17 cellular contexts compared by ENCODE assay signal in the genomic region with DNA sequence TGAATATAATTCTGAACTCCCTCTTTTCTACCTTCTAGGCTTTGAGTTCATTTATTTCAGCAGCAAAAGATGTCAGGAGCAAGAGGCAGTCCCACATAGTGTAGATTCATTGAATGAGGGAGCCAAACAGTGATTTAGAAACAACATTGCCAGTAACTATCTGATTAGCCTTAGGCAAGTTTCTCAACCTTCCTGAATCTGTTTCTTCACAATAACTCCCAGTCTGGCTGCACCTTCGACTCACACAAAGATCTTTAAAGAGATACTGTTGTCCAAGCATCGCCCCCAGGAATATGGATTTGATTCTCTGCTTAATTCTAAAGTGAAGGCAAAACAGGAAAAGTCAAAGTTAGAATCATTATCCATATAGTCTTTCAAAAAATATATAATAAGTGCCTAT.
DNase-seq lines count a peak whose midpoint lies in the region; FAIRE-seq and TF ChIP-seq lines count a peak whose summit lies in the region.
"Had no signal": no experiment of that assay in that cellular context is flagged by ENCODE, and none has a peak within 500 bp of the region (broad histone marks: within the 10 kb centered on the region; RNA-seq: fewer than 3 reads in every experiment).

No MANE protein-coding gene starts in this region.

- H3K4me1 Mint-ChIP-seq in MCF 10A (ENCODE audit: insufficient read depth, unreplicated experiment) (no peaks in the 10 kb centered on the region), mesothelial cell of epicardium (peaks cover 9% of the 10 kb centered on the region)
- no peaks in the 10 kb centered on the region for H3K4me1 Mint-ChIP-seq in CD8-positive, alpha-beta memory T cell
- H3K4me1 Mint-ChIP-seq: CD4-positive, CD25-positive, alpha-beta regulatory T cell had no signal

- 94% methylated on average over 2 of the region's 2 CpGs; no CpG with 5 or more reads in 1 of the 2 experiments for WGBS in H1 (ENCODE audit: extremely low coverage in 1 of 2, insufficient coverage in 1 of 2, insufficient read length in 1 of 2, insufficient replicate concordance in 2 of 2, low coverage in 1 of 2, low lambda C conversion rate in 2 of 2, missing lambda C conversion rate in 1 of 2), 2 experiments
- WGBS in lower leg skin, 2 donors: 30 to 56% methylated on average over 2 of the region's 2 CpGs
- WGBS in smooth muscle cell (ENCODE audit: low lambda C conversion rate): 43% methylated on average over 2 of the region's 2 CpGs

- no peaks in the 10 kb centered on the region for H3K36me3 Mint-ChIP-seq in MCF 10A (ENCODE audit: insufficient read depth, unreplicated experiment)
- no peaks in the 10 kb centered on the region for H3K36me3 Mint-ChIP-seq in mesothelial cell of epicardium
- no peaks in the 10 kb centered on the region for H3K36me3 Mint-ChIP-seq in CD8-positive, alpha-beta memory T cell
- H3K36me3 Mint-ChIP-seq: CD4-positive, CD25-positive, alpha-beta regulatory T cell had no signal

- no peak overlapping the region for H3K56ac ChIP-seq in H1 (replicated peaks; ENCODE audit: insufficient read length, low read depth, low read length)

- no peak overlapping the region for H3K27ac Mint-ChIP-seq in MCF 10A (ENCODE audit: low read depth, unreplicated experiment)
- H3K27ac Mint-ChIP-seq in mesothelial cell of epicardium: peak overlapping the region; percentile 40
- H3K27ac Mint-ChIP-seq in CD8-positive, alpha-beta memory T cell: no peak overlapping the region
- H3K27ac Mint-ChIP-seq: CD4-positive, CD25-positive, alpha-beta regulatory T cell had no signal

- H3F3A ChIP-seq in smooth muscle cell (ENCODE audit: low read depth) (no peaks in the 10 kb centered on the region), PC-9 (ENCODE audit: insufficient read depth, low read depth) (no peaks in the 10 kb centered on the region)

- POLR2A ChIA-PET in MCF 10A (lab: Yijun Ruan, JAX) (no interaction called here), H1 (lab: Charles Lee; ENCODE audit: partially characterized antibody) (no interaction called here), PC-9 (lab: Charles Lee; ENCODE audit: unreplicated experiment) (no interaction called here)
- POLR2A ChIA-PET in CD8-positive, alpha-beta memory T cell (lab: Charles Lee): no interaction called here

- H3K36me3 ChIP-seq in breast epithelium (no peaks in the 10 kb centered on the region), H1 (ENCODE audit: control insufficient read depth in 2 of 4, insufficient read depth in 4 of 4, low read length in 3 of 4) (no peaks in the 10 kb centered on the region), smooth muscle cell (ENCODE audit: low read depth) (no peaks in the 10 kb centered on the region), PC-9 (ENCODE audit: low read depth) (no peaks in the 10 kb centered on the region)
- no peaks in the 10 kb centered on the region for H3K36me3 ChIP-seq in CD8-positive, alpha-beta memory T cell (ENCODE audit: insufficient read depth, low read length)
- H3K36me3 ChIP-seq: BLaER1 treated with 17β-estradiol and CSF1 and Interleukin-3, amounts not matched to agents 10 nM and 100 nM had no signal

- no peak overlapping the region for H3K4me3 Mint-ChIP-seq in MCF 10A (ENCODE audit: unreplicated experiment)
- H3K4me3 Mint-ChIP-seq in mesothelial cell of epicardium: no peak overlapping the region
- no peak overlapping the region for H3K4me3 Mint-ChIP-seq in CD8-positive, alpha-beta memory T cell
- H3K4me3 Mint-ChIP-seq: CD4-positive, CD25-positive, alpha-beta regulatory T cell had no signal

- no peaks in the 10 kb centered on the region for H3K79me2 ChIP-seq in H1 (ENCODE audit: control insufficient read depth in 1 of 2, insufficient read depth in 2 of 2, low read length in 2 of 2)
- H3K79me2 ChIP-seq in smooth muscle cell (ENCODE audit: low read depth): no peaks in the 10 kb centered on the region
- H3K79me2 ChIP-seq in PC-9 (ENCODE audit: low read depth): no peaks in the 10 kb centered on the region

- CTCF ChIA-PET in MCF 10A (lab: Yijun Ruan, JAX): interaction anchor here (0.7 kb wide), 1 partner anchor 541 kb away, joined by 4 read pairs; no protein-coding TSS in a partner anchor
- CTCF ChIA-PET in H1 (lab: Charles Lee; ENCODE audit: partially characterized antibody): no interaction called here
- CTCF ChIA-PET in CD8-positive, alpha-beta memory T cell (lab: Charles Lee): no interaction called here
- CTCF ChIA-PET in PC-9 (lab: Charles Lee): no interaction called here

- H3K9me3 ChIP-seq in breast epithelium (no peaks in the 10 kb centered on the region), H1 (ENCODE audit: insufficient read depth in 2 of 2, low read depth in 1 of 2, low read length in 1 of 2) (no peaks in the 10 kb centered on the region), smooth muscle cell (replicated peaks; ENCODE audit: low read depth) (no peaks in the 10 kb centered on the region), PC-9 (ENCODE audit: insufficient read depth, low read depth) (no peaks in the 10 kb centered on the region)
- no peaks in the 10 kb centered on the region for H3K9me3 ChIP-seq in CD8-positive, alpha-beta memory T cell (ENCODE audit: low read length)
- H3K9me3 ChIP-seq: BLaER1 treated with 17β-estradiol and CSF1 and Interleukin-3, amounts not matched to agents 10 nM and 100 nM had no signal

- no peak overlapping the region for H3K23ac ChIP-seq in H1 (ENCODE audit: insufficient read length)

- H2BK12ac ChIP-seq in H1 (ENCODE audit: low read depth, low read length): no peak overlapping the region

- H4K20me1 ChIP-seq in H1 (replicated peaks in 1 of 2; ENCODE audit: control insufficient read depth in 1 of 2, insufficient read depth in 2 of 2, low read length in 2 of 2) (no peaks in the 10 kb centered on the region), smooth muscle cell (ENCODE audit: low read depth) (no peaks in the 10 kb centered on the region), PC-9 (ENCODE audit: insufficient read depth) (no peaks in the 10 kb centered on the region)
- H4K20me1 ChIP-seq: BLaER1 treated with 17β-estradiol and CSF1 and Interleukin-3, amounts not matched to agents 10 nM and 100 nM had no signal

- TF ChIP-seq RAD21 in H1 (IDR thresholded peaks at IDR 0.05 in 1 of 2, conservative IDR thresholded peaks at IDR 0.05 in 1 of 2; ENCODE audit: low read depth in 2 of 2, low read length in 2 of 2): no peak

- H3K4me1 ChIP-seq in breast epithelium (no peaks in the 10 kb centered on the region), H1 (replicated peaks in 1 of 4; ENCODE audit: control insufficient read depth in 3 of 4, insufficient read depth in 4 of 4, low read length in 3 of 4) (no peaks in the 10 kb centered on the region), smooth muscle cell (ENCODE audit: low read depth) (no peaks in the 10 kb centered on the region), PC-9 (replicated peaks; ENCODE audit: insufficient read depth) (no peaks in the 10 kb centered on the region)
- no peaks in the 10 kb centered on the region for H3K4me1 ChIP-seq in CD8-positive, alpha-beta memory T cell (ENCODE audit: insufficient read depth, low read length)
- H3K4me1 ChIP-seq: BLaER1 treated with 17β-estradiol and CSF1 and Interleukin-3, amounts not matched to agents 10 nM and 100 nM had no signal

- H3K4me2 ChIP-seq in H1 (ENCODE audit: insufficient read depth in 1 of 2, low read depth in 2 of 2, low read length in 2 of 2): no peak overlapping the region
- no peak overlapping the region for H3K4me2 ChIP-seq in smooth muscle cell
- H3K4me2 ChIP-seq in PC-9: no peak overlapping the region
- H3K4me2 ChIP-seq: BLaER1 treated with 17β-estradiol and CSF1 and Interleukin-3, amounts not matched to agents 10 nM and 100 nM had no signal

- no peak overlapping the region for H3K18ac ChIP-seq in H1 (ENCODE audit: extremely low read depth, low read length)

- DNase-seq in MCF 10A (ENCODE audit: unreplicated experiment) (peak; percentile 45), breast epithelium (ENCODE audit: low spot score in 2 of 2) (no peak), H1 (ENCODE audit: low read depth in 1 of 2, low spot score in 2 of 2) (no peak), mesothelial cell of epicardium (ENCODE audit: low spot score in 2 of 2, unreplicated experiment in 2 of 2) (no peak), lower leg skin (ENCODE audit: low spot score in 2 of 2) (no peak), smooth muscle cell (lab: John Stamatoyannopoulos, UW; ENCODE audit: unreplicated experiment) (no peak), PC-9 (no peak)
- DNase-seq in CD8-positive, alpha-beta memory T cell: no peak
- DNase-seq: ACHN; CD4-positive, CD25-positive, alpha-beta regulatory T cell; COR-L47; DMS153; DND-41; GF-D8 had no signal

- no peak overlapping the region for H3K27ac ChIP-seq in breast epithelium
- H3K27ac ChIP-seq in H1 (ENCODE audit: low read depth, low read length): no peak overlapping the region
- H3K27ac ChIP-seq in CD8-positive, alpha-beta memory T cell (ENCODE audit: low read depth, low read length): no peak overlapping the region
- no peak overlapping the region for H3K27ac ChIP-seq in smooth muscle cell (ENCODE audit: low read depth)
- H3K27ac ChIP-seq in PC-9: no peak overlapping the region
- H3K27ac ChIP-seq: BLaER1 treated with 17β-estradiol and CSF1 and Interleukin-3, amounts not matched to agents 10 nM and 100 nM had no signal

- H3K23me2 ChIP-seq in H1 (ENCODE audit: low read depth, low read length): no peaks in the 10 kb centered on the region

- H2AFZ ChIP-seq in H1 (ENCODE audit: low read length): no peak overlapping the region
- H2AFZ ChIP-seq in smooth muscle cell (ENCODE audit: low read depth): no peak overlapping the region
- H2AFZ ChIP-seq in PC-9: no peak overlapping the region

- no peak overlapping the region for H4K5ac ChIP-seq in H1 (ENCODE audit: insufficient read length, low read depth, low read length)

- H2BK20ac ChIP-seq in H1 (ENCODE audit: low read length): no peak overlapping the region

- no peak overlapping the region for H2AK5ac ChIP-seq in H1 (ENCODE audit: low read depth, low read length)

- no peak overlapping the region for H4K8ac ChIP-seq in H1 (ENCODE audit: extremely low read depth, insufficient read depth, low read length)

- no peak overlapping the region for H4K91ac ChIP-seq in H1 (replicated peaks; ENCODE audit: insufficient read length, low read length)

- H3K9me2 ChIP-seq in PC-9 (ENCODE audit: insufficient read depth): no peaks in the 10 kb centered on the region

- H3K27me3 ChIP-seq in breast epithelium (peaks cover 0 to 6% of the 10 kb centered on the region in 2 donors), H1 (replicated peaks in 1 of 4; ENCODE audit: control insufficient read depth in 3 of 4, extremely low read depth in 1 of 4, insufficient read depth in 3 of 4, low read length in 3 of 4) (no peaks in the 10 kb centered on the region), smooth muscle cell (ENCODE audit: low read depth) (no peaks in the 10 kb centered on the region), PC-9 (ENCODE audit: insufficient read depth, low read depth) (no peaks in the 10 kb centered on the region)
- H3K27me3 ChIP-seq in CD8-positive, alpha-beta memory T cell (ENCODE audit: insufficient read depth, low read length, poor library complexity, severe bottlenecking): no peaks in the 10 kb centered on the region

- H3K9me3 Mint-ChIP-seq in MCF 10A (ENCODE audit: unreplicated experiment) (no peaks in the 10 kb centered on the region), mesothelial cell of epicardium (peaks cover 8% of the 10 kb centered on the region)
- peaks cover 0 to 2% (median 0%) of the 10 kb centered on the region in 5 donors for H3K9me3 Mint-ChIP-seq in CD8-positive, alpha-beta memory T cell
- H3K9me3 Mint-ChIP-seq: CD4-positive, CD25-positive, alpha-beta regulatory T cell had no signal

- H3K9ac ChIP-seq in H1 (replicated peaks in 1 of 4; ENCODE audit: extremely low read depth in 1 of 4, low read depth in 3 of 4, low read length in 3 of 4) (no peak overlapping the region), smooth muscle cell (ENCODE audit: low read depth) (no peak overlapping the region)
- H3K9ac ChIP-seq: BLaER1 treated with 17β-estradiol and CSF1 and Interleukin-3, amounts not matched to agents 10 nM and 100 nM had no signal

- FAIRE-seq in H1 (lab: Jason Lieb, UNC): peak; percentile 72
- FAIRE-seq: D721Med, GM19239 had no signal

- H2BK5ac ChIP-seq in H1 (ENCODE audit: low read depth, low read length): no peak overlapping the region

- H2BK120ac ChIP-seq in H1 (replicated peaks; ENCODE audit: low read depth, low read length): no peak overlapping the region

- no peak for TF ChIP-seq CTCF in MCF 10A (IDR thresholded peaks at IDR 0.05; ENCODE audit: unreplicated experiment)
- no peak for TF ChIP-seq CTCF in breast epithelium (IDR thresholded peaks at IDR 0.05)
- TF ChIP-seq CTCF in H1 (IDR thresholded peaks at IDR 0.05; ENCODE audit: control extremely low read depth in 1 of 3, insufficient read depth in 1 of 3, low read depth in 1 of 3, low read length in 3 of 3): no peak
- TF ChIP-seq CTCF in mesothelial cell of epicardium (IDR thresholded peaks at IDR 0.05; ENCODE audit: unreplicated experiment): no peak
- no peak for TF ChIP-seq CTCF in lower leg skin (IDR thresholded peaks at IDR 0.05)
- TF ChIP-seq CTCF in smooth muscle cell (IDR thresholded peaks at IDR 0.05; ENCODE audit: borderline replicate concordance, insufficient read depth, poor library complexity, severe bottlenecking): no peak
- TF ChIP-seq CTCF in PC-9 (conservative IDR thresholded peaks at IDR 0.05): no peak

- BruUV-seq in MCF 10A (replicated peaks; lab: Mats Ljungman, UMichigan): no TSS peak
- no TSS peak for BruUV-seq in PC-9 (replicated peaks; lab: Mats Ljungman, UMichigan)

- H3K4me3 ChIP-seq in breast epithelium (no peak overlapping the region), H1 (ENCODE audit: extremely low read depth in 1 of 4, insufficient read depth in 2 of 4, low read depth in 3 of 4, low read length in 4 of 4) (no peak overlapping the region), lower leg skin (ENCODE audit: low read depth, poor library complexity, severe bottlenecking) (no peak overlapping the region), smooth muscle cell (no peak overlapping the region), PC-9 (no peak overlapping the region)
- H3K4me3 ChIP-seq in CD8-positive, alpha-beta memory T cell (ENCODE audit: low read length): no peak overlapping the region
- H3K4me3 ChIP-seq: BLaER1 treated with 17β-estradiol and CSF1 and Interleukin-3, amounts not matched to agents 10 nM and 100 nM had no signal

- no peak for TF ChIP-seq POLR2A in breast epithelium (IDR thresholded peaks at IDR 0.05)
- TF ChIP-seq POLR2A in H1 (IDR thresholded peaks at IDR 0.05; ENCODE audit: control extremely low read depth in 1 of 2, low read depth in 2 of 2, low read length in 2 of 2): no peak
- TF ChIP-seq POLR2A in lower leg skin (IDR thresholded peaks at IDR 0.05): no peak

- no peak for TF ChIP-seq EP300 in H1 (IDR thresholded peaks at IDR 0.05; ENCODE audit: borderline replicate concordance in 1 of 2, low read depth in 2 of 2, low read length in 2 of 2)

- H3K27me3 Mint-ChIP-seq in MCF 10A (ENCODE audit: insufficient read depth, unreplicated experiment): peaks cover 39% of the 10 kb centered on the region
- peaks cover 1% of the 10 kb centered on the region for H3K27me3 Mint-ChIP-seq in mesothelial cell of epicardium (ENCODE audit: low read depth)
- H3K27me3 Mint-ChIP-seq in CD8-positive, alpha-beta memory T cell: no peaks in the 10 kb centered on the region
- H3K27me3 Mint-ChIP-seq: CD4-positive, CD25-positive, alpha-beta regulatory T cell had no signal

- H3K4ac ChIP-seq in H1 (replicated peaks; ENCODE audit: insufficient read length, low read depth, low read length): no peak overlapping the region

- no peak overlapping the region for H2BK15ac ChIP-seq in H1 (ENCODE audit: low read length)

- H3K79me1 ChIP-seq in H1 (ENCODE audit: low read depth, low read length): no peaks in the 10 kb centered on the region

- intact Hi-C loops in MCF 10A (cut with micrococcal nuclease) (no loop called here), breast epithelium (cut with DNase I; ENCODE audit: low total_unique reads) (no loop called here), lower leg skin (cut with DNase I; ENCODE audit: low total_unique reads) (no loop called here), PC-9 (cut with micrococcal nuclease; ENCODE audit: unreplicated experiment) (no loop called here)

- H3K14ac ChIP-seq in H1 (ENCODE audit: insufficient read length): no peak overlapping the region
